1 cellular context compared by ENCODE assay signal in the genomic region with DNA sequence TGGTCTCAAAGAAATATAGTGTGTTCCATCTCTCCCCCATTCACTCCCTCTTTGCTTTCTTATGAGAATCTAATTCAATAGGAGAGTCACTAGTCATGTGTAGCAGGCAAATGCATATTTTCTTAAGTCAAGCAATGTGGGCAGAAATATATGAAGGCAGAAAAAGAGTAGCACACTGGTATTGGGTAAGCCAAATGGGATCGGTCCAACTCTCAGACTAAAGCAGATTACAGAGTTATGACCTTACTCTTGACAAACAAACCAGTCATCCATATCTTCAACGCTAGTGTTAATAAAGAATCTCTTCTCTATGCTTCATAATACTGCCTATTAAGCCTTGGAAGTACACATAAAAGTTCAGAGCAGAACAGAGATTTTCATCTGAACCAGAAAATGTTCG.
TF ChIP-seq lines count a peak whose summit lies in the region.

No MANE protein-coding gene starts in this region.

TF ChIP-seq in HepG2, 621 proteins besides CTCF, POLR2A, EP300 and RAD21:
- TF ChIP-seq ZNF687 (CRISPR knock-in tag; IDR thresholded peaks at IDR 0.05) (no peak), ZNF549 (CRISPR knock-in tag; IDR thresholded peaks at IDR 0.05) (no peak), ZNF672 (CRISPR knock-in tag; IDR thresholded peaks at IDR 0.05) (no peak), MED13 (CRISPR knock-in tag; IDR thresholded peaks at IDR 0.05) (no peak)
- TF ChIP-seq, protein P1, sequence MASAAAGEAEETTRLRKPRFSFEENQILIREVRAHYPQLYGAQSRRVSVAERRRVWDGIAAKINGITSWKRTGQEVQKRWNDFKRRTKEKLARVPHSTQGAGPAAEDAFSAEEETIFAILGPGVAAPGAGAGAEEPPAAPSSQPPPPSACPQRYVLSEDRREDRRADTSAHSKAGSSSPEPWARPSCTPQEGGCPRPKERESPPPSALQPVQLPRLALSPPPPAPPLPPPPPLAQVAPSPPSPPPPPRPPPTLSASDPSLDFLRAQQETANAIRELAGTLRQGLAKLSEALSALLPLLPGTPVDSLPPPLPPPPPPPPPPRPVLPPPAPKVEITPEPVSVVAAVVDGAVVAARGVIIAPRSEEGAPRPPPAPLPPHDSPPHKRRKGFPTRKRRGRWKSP (CRISPR knock-in tag; IDR thresholded peaks at IDR 0.05), result no peak
